1 cellular context compared by ENCODE assay signal in genomic region chr3:102481050-102481449, GRCh38.
TF ChIP-seq lines count a peak whose summit lies in the region.

No MANE protein-coding gene starts in this region.

TF ChIP-seq in HepG2, 621 proteins besides CTCF, POLR2A, EP300 and RAD21 (continued from another document):
- no peak for TF ChIP-seq ZHX2 (IDR thresholded peaks at IDR 0.05; ENCODE audit: low read depth)
- TF ChIP-seq ZHX2 (CRISPR knock-in tag; IDR thresholded peaks at IDR 0.05; ENCODE audit: borderline replicate concordance): no peak
- no peak for TF ChIP-seq UBTF (CRISPR knock-in tag; IDR thresholded peaks at IDR 0.05)
- no peak for TF ChIP-seq ZNF772 (CRISPR knock-in tag; IDR thresholded peaks at IDR 0.05)
